37 cellular contexts compared by ENCODE assay signal in the genomic region with DNA sequence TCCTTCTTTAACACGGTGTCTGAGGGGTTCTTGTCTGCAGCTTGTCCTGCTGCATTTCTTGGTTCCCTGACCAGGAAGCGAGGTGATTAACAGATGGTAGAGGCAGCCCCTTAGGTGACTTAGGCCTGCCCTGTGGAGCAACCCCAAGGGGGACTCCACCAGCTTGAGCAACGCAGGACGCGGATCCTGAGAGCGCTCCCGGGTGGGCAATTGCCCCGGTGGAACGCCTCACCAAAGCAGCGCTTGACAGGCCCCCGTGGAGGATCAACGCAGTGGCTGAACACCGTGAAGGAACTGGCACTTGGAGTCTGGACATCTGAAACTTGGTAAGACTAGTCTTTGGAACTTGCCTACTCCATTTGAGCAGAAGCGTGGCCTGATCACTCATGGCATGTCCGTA.
DNase-seq lines count a peak whose midpoint lies in the region; ATAC-seq, FAIRE-seq and TF ChIP-seq lines count a peak whose summit lies in the region.
"Had no signal": no experiment of that assay in that cellular context is flagged by ENCODE, and none has a peak within 500 bp of the region (broad histone marks: within the 10 kb centered on the region; RNA-seq: fewer than 3 reads in every experiment).

No MANE protein-coding gene starts in this region.

- no peak for TF ChIP-seq RAD21 in H1 (IDR thresholded peaks at IDR 0.05 in 1 of 2, conservative IDR thresholded peaks at IDR 0.05 in 1 of 2; ENCODE audit: low read depth in 2 of 2, low read length in 2 of 2)

- H3K9me3 Mint-ChIP-seq in H9 (peaks cover 19 to 23% of the 10 kb centered on the region in 2 experiments; a peak in 4 of 5 replicates), neural progenitor cell (peaks cover 14% of the 10 kb centered on the region)
- H3K9me3 Mint-ChIP-seq in stimulated activated naive B cell treated with anti-CD40 and anti-IgM and Interleukin-4, amounts not matched to agents 10 μg/mL and 1 μg/mL and 100 μg/mL, for 72 hours: peaks cover 4 to 8% of the 10 kb centered on the region in 2 donors
- H3K9me3 Mint-ChIP-seq: CD4-positive, alpha-beta T cell; CD8-positive, alpha-beta memory T cell; CD8-positive, alpha-beta T cell had no signal

- CTCF ChIA-PET in H1 (lab: Charles Lee; ENCODE audit: partially characterized antibody): interaction anchor here (0.6 kb wide), 1 partner anchor 133 kb away, joined by 3 read pairs; no protein-coding TSS in a partner anchor

- H3K79me2 ChIP-seq in H9 (ENCODE audit: insufficient read depth, low read length): no peaks in the 10 kb centered on the region
- H3K79me2 ChIP-seq in H1 (ENCODE audit: control insufficient read depth in 1 of 2, insufficient read depth in 2 of 2, low read length in 2 of 2): no peaks in the 10 kb centered on the region
- no peaks in the 10 kb centered on the region for H3K79me2 ChIP-seq in neural progenitor cell (ENCODE audit: low read depth)

- POLR2A ChIA-PET in H1 (lab: Charles Lee; ENCODE audit: partially characterized antibody): no interaction called here

- H3F3A ChIP-seq in neural progenitor cell (ENCODE audit: low read depth): no peaks in the 10 kb centered on the region

- H3K4me1 Mint-ChIP-seq in H9 (peaks cover 33 to 38% of the 10 kb centered on the region in 2 experiments), neural progenitor cell (peaks cover 9% of the 10 kb centered on the region)
- H3K4me1 Mint-ChIP-seq in stimulated activated naive B cell treated with anti-CD40 and anti-IgM and Interleukin-4, amounts not matched to agents 10 μg/mL and 1 μg/mL and 100 μg/mL, for 72 hours: no peaks in the 10 kb centered on the region
- H3K4me1 Mint-ChIP-seq: B cell; CD14-positive monocyte; CD4-positive, alpha-beta memory T cell; CD4-positive, CD25-positive, alpha-beta regulatory T cell; CD8-positive, alpha-beta memory T cell had no signal

- WGBS in H9 (ENCODE audit: extremely low coverage, insufficient read length, low lambda C conversion rate): no CpG with 5 or more reads among the region's 15 CpGs
- 94% methylated on average over 15 of the region's 15 CpGs; no CpG with 5 or more reads in 1 of the 2 experiments for WGBS in H1 (ENCODE audit: extremely low coverage in 1 of 2, insufficient coverage in 1 of 2, insufficient read length in 1 of 2, insufficient replicate concordance in 2 of 2, low coverage in 1 of 2, low lambda C conversion rate in 2 of 2, missing lambda C conversion rate in 1 of 2), 2 experiments

- H2AK5ac ChIP-seq in H9 (ENCODE audit: insufficient read length, low read length) (no peak overlapping the region), H1 (ENCODE audit: low read depth, low read length) (0 out of 2 replicates have a peak overlapping the region, but pooled peaks have one; percentile 54)

- H3K4ac ChIP-seq in H9 (ENCODE audit: low read depth, low read length): no peak overlapping the region
- H3K4ac ChIP-seq in H1 (replicated peaks; ENCODE audit: insufficient read length, low read depth, low read length): no peak overlapping the region

- H2AFZ ChIP-seq in H9 (ENCODE audit: low read length) (no peak overlapping the region), H1 (ENCODE audit: low read length) (no peak overlapping the region), neural progenitor cell (replicated peaks) (no peak overlapping the region)

- H3K4me3 Mint-ChIP-seq in H9 (peak overlapping the region in 1 of 2 experiments; percentile 2; a peak in 1 of 5 replicates), neural progenitor cell (no peak overlapping the region)
- no peak overlapping the region for H3K4me3 Mint-ChIP-seq in stimulated activated naive B cell treated with anti-CD40 and anti-IgM and Interleukin-4, amounts not matched to agents 10 μg/mL and 1 μg/mL and 100 μg/mL, for 72 hours
- H3K4me3 Mint-ChIP-seq: B cell; CD14-positive monocyte; CD4-positive, alpha-beta memory T cell; CD4-positive, alpha-beta T cell; CD4-positive, CD25-positive, alpha-beta regulatory T cell; CD8-positive, alpha-beta memory T cell; CD8-positive, alpha-beta T cell had no signal

- no peaks in the 10 kb centered on the region for H4K20me1 ChIP-seq in H9 (ENCODE audit: control insufficient read depth, insufficient read depth, insufficient read length)
- no peaks in the 10 kb centered on the region for H4K20me1 ChIP-seq in H1 (replicated peaks in 1 of 2; ENCODE audit: control insufficient read depth in 1 of 2, insufficient read depth in 2 of 2, low read length in 2 of 2)
- H4K20me1 ChIP-seq in neural progenitor cell (ENCODE audit: low read depth): no peaks in the 10 kb centered on the region
- H4K20me1 ChIP-seq: BLaER1; BLaER1 treated with 17β-estradiol and CSF1 and Interleukin-3, amounts not matched to agents 10 nM and 100 nM had no signal

- DNase-seq in H9 (no peak), H1 (ENCODE audit: low read depth in 1 of 2, low spot score in 2 of 2) (no peak), neural progenitor cell (ENCODE audit: low spot score) (no peak), ascending aorta (ENCODE audit: low spot score in 2 of 2) (no peak), posterior vena cava (ENCODE audit: low spot score) (no peak)
- DNase-seq in stimulated activated naive B cell treated with anti-CD40 and anti-IgM and Interleukin-4, amounts not matched to agents 10 μg/mL and 1 μg/mL and 100 μg/mL, for 72 hours: no peak
- DNase-seq in activated CD4-positive, alpha-beta T cell treated with anti-CD3 and anti-CD28 coated beads for 1 hour: no peak
- DNase-seq: 8988T; ACHN; AML-193; BE2C; C1 segment of cervical spinal cord; Caco-2; Calu3; CD4-positive, alpha-beta T cell; CD4-positive, CD25-positive, alpha-beta regulatory T cell; CD8-positive, alpha-beta memory T cell; CD8-positive, alpha-beta T cell; COR-L47; DMS 273 treated with DMSO at 0.1 percent for 48 hours; DMS153; DMS53; DMS79; DMS79 treated with DMSO at 0.1 percent for 48 hours; DND-41; EL had no signal

- no peak for ATAC-seq in stimulated activated naive B cell treated with anti-CD40 and anti-IgM and Interleukin-4, amounts not matched to agents 10 μg/mL and 1 μg/mL and 100 μg/mL, for 72 hours (replicated peaks)
- no peak for ATAC-seq in HG03439 (IDR thresholded peaks at IDR 0.05; ENCODE audit: unreplicated experiment)
- ATAC-seq: A549; CD8-positive, alpha-beta T cell had no signal

- H4K5ac ChIP-seq in H9 (ENCODE audit: insufficient read length, low read depth, low read length) (no peak overlapping the region), H1 (ENCODE audit: insufficient read length, low read depth, low read length) (no peak overlapping the region)

- H3K56ac ChIP-seq in H9 (ENCODE audit: insufficient read length, low read depth, low read length): no peak overlapping the region
- H3K56ac ChIP-seq in H1 (replicated peaks; ENCODE audit: insufficient read length, low read depth, low read length): no peak overlapping the region

- H3K23ac ChIP-seq in H9 (ENCODE audit: insufficient read length, low read depth, low read length) (no peak overlapping the region), H1 (ENCODE audit: insufficient read length) (no peak overlapping the region)

- H3T11ph ChIP-seq in H9 (ENCODE audit: low read length): no peak overlapping the region

- no peaks in the 10 kb centered on the region; the same call in 1 of the 2 replicates for H3K4me1 ChIP-seq in H9 (ENCODE audit: insufficient read depth, low read length)
- peaks cover 0 to 2% (median under 1%) of the 10 kb centered on the region in 4 experiments; a peak in 3 of 7 replicates for H3K4me1 ChIP-seq in H1 (replicated peaks in 1 of 4; ENCODE audit: control insufficient read depth in 3 of 4, insufficient read depth in 4 of 4, low read length in 3 of 4)
- H3K4me1 ChIP-seq in neural progenitor cell: no peaks in the 10 kb centered on the region
- no peaks in the 10 kb centered on the region for H3K4me1 ChIP-seq in ascending aorta
- H3K4me1 ChIP-seq: A549; BE2C; BLaER1; BLaER1 treated with 17β-estradiol and CSF1 and Interleukin-3, amounts not matched to agents 10 nM and 100 nM; Caco-2 had no signal

- H3K79me1 ChIP-seq in H9 (ENCODE audit: insufficient read depth, low read depth, low read length, poor library complexity, severe bottlenecking) (no peaks in the 10 kb centered on the region), H1 (ENCODE audit: low read depth, low read length) (no peaks in the 10 kb centered on the region)

- H3K36me3 ChIP-seq in H1 (ENCODE audit: control insufficient read depth in 2 of 4, insufficient read depth in 4 of 4, low read length in 3 of 4) (peaks cover 0 to 3% (median 0%) of the 10 kb centered on the region in 4 experiments; a peak in 2 of 8 replicates), neural progenitor cell (no peaks in the 10 kb centered on the region), ascending aorta (no peaks in the 10 kb centered on the region)
- H3K36me3 ChIP-seq: BE2C; BLaER1; BLaER1 treated with 17β-estradiol and CSF1 and Interleukin-3, amounts not matched to agents 10 nM and 100 nM had no signal

- H3K9me3 ChIP-seq in H9 (ENCODE audit: control insufficient read depth, low read depth, low read length) (no peaks in the 10 kb centered on the region), H1 (ENCODE audit: insufficient read depth in 2 of 2, low read depth in 1 of 2, low read length in 1 of 2) (peaks cover 3 to 4% of the 10 kb centered on the region in 2 experiments; a peak in 1 of 4 replicates), neural progenitor cell (ENCODE audit: low read depth) (no peaks in the 10 kb centered on the region), ascending aorta (no peaks in the 10 kb centered on the region)
- H3K9me3 ChIP-seq: A549, BE2C, BLaER1, Caco-2 had no signal

- H3K27me3 ChIP-seq in H9 (ENCODE audit: insufficient read depth, low read length) (no peaks in the 10 kb centered on the region), H1 (replicated peaks in 1 of 4; ENCODE audit: control insufficient read depth in 3 of 4, extremely low read depth in 1 of 4, insufficient read depth in 3 of 4, low read length in 3 of 4) (no peaks in the 10 kb centered on the region), neural progenitor cell (no peaks in the 10 kb centered on the region), ascending aorta (no peaks in the 10 kb centered on the region)
- H3K27me3 ChIP-seq: BE2C; BLaER1; BLaER1 treated with 17β-estradiol and CSF1 and Interleukin-3, amounts not matched to agents 10 nM and 100 nM had no signal

- TF ChIP-seq CTCF in H9 (conservative IDR thresholded peaks at IDR 0.05) (no peak), H1 (IDR thresholded peaks at IDR 0.05; ENCODE audit: control extremely low read depth in 1 of 3, insufficient read depth in 1 of 3, low read depth in 1 of 3, low read length in 3 of 3) (no peak), neural progenitor cell (IDR thresholded peaks at IDR 0.05) (no peak), ascending aorta (IDR thresholded peaks at IDR 0.05) (no peak)

- no peak for FAIRE-seq in H1 (lab: Jason Lieb, UNC)
- FAIRE-seq: A204.1, A549, D721Med had no signal

- no peak overlapping the region for H3K9ac ChIP-seq in H9 (ENCODE audit: extremely low read depth, insufficient read length, low read length)
- H3K9ac ChIP-seq in H1 (replicated peaks in 1 of 4; ENCODE audit: extremely low read depth in 1 of 4, low read depth in 3 of 4, low read length in 3 of 4): no peak overlapping the region
- no peak overlapping the region for H3K9ac ChIP-seq in neural progenitor cell
- H3K9ac ChIP-seq: BLaER1; BLaER1 treated with 17β-estradiol and CSF1 and Interleukin-3, amounts not matched to agents 10 nM and 100 nM had no signal

- H3K14ac ChIP-seq in H9 (ENCODE audit: insufficient read depth, low read length): no peak overlapping the region
- no peak overlapping the region for H3K14ac ChIP-seq in H1 (ENCODE audit: insufficient read length)

- H2BK12ac ChIP-seq in H9 (ENCODE audit: insufficient read length, low read depth, low read length): no peak overlapping the region
- H2BK12ac ChIP-seq in H1 (ENCODE audit: low read depth, low read length): no peak overlapping the region; the same call in 1 of the 2 replicates

- H3K4me2 ChIP-seq in H9 (ENCODE audit: insufficient read depth, insufficient read length, low read length) (no peak overlapping the region), H1 (ENCODE audit: insufficient read depth in 1 of 2, low read depth in 2 of 2, low read length in 2 of 2) (no peak overlapping the region), neural progenitor cell (no peak overlapping the region)
- H3K4me2 ChIP-seq: A549; BLaER1; BLaER1 treated with 17β-estradiol and CSF1 and Interleukin-3, amounts not matched to agents 10 nM and 100 nM had no signal

- no peak overlapping the region for H3K4me3 ChIP-seq in H1 (ENCODE audit: extremely low read depth in 1 of 4, insufficient read depth in 2 of 4, low read depth in 3 of 4, low read length in 4 of 4)
- no peak overlapping the region for H3K4me3 ChIP-seq in neural progenitor cell
- H3K4me3 ChIP-seq in ascending aorta: no peak overlapping the region
- H3K4me3 ChIP-seq: A549; BLaER1; BLaER1 treated with 17β-estradiol and CSF1 and Interleukin-3, amounts not matched to agents 10 nM and 100 nM had no signal

- H2BK5ac ChIP-seq in H9 (ENCODE audit: insufficient read length, low read length) (no peak overlapping the region), H1 (ENCODE audit: low read depth, low read length) (no peak overlapping the region)

- H3K18ac ChIP-seq in H9 (ENCODE audit: insufficient read length, low read depth, low read length): no peak overlapping the region
- no peak overlapping the region for H3K18ac ChIP-seq in H1 (ENCODE audit: extremely low read depth, low read length)

- no peak overlapping the region for H2BK20ac ChIP-seq in H9 (ENCODE audit: low read depth, low read length, poor library complexity, severe bottlenecking)
- H2BK20ac ChIP-seq in H1 (ENCODE audit: low read length): no peak overlapping the region

- H3K27ac Mint-ChIP-seq in H9: peak overlapping the region; percentile 44 to 88 (median 55); a peak in 4 of 7 replicates
- H3K27ac Mint-ChIP-seq in neural progenitor cell: peak overlapping the region; percentile 78
- peak overlapping the region; percentile 37 for H3K27ac Mint-ChIP-seq in stimulated activated naive B cell treated with anti-CD40 and anti-IgM and Interleukin-4, amounts not matched to agents 10 μg/mL and 1 μg/mL and 100 μg/mL, for 72 hours
- H3K27ac Mint-ChIP-seq: B cell; CD14-positive monocyte; CD4-positive, alpha-beta memory T cell; CD4-positive, alpha-beta T cell; CD4-positive, CD25-positive, alpha-beta regulatory T cell; CD8-positive, alpha-beta memory T cell; CD8-positive, alpha-beta T cell had no signal

- H2BK120ac ChIP-seq in H9 (ENCODE audit: low read depth, low read length, poor library complexity, severe bottlenecking) (no peak overlapping the region), H1 (replicated peaks; ENCODE audit: low read depth, low read length) (no peak overlapping the region)

- H4K8ac ChIP-seq in H9 (replicated peaks; ENCODE audit: insufficient read length, low read depth, low read length) (no peak overlapping the region), H1 (ENCODE audit: extremely low read depth, insufficient read depth, low read length) (no peak overlapping the region)

- H3K27ac ChIP-seq in H9 (ENCODE audit: insufficient read length, low read depth, low read length) (no peak overlapping the region), H1 (ENCODE audit: low read depth, low read length) (no peak overlapping the region), neural progenitor cell (no peak overlapping the region), ascending aorta (no peak overlapping the region)
- H3K27ac ChIP-seq: 22Rv1; A549; BLaER1; BLaER1 treated with 17β-estradiol and CSF1 and Interleukin-3, amounts not matched to agents 10 nM and 100 nM; C4-2B had no signal

- no peaks in the 10 kb centered on the region for H3K27me3 Mint-ChIP-seq in H9 (ENCODE audit: low read depth)
- H3K27me3 Mint-ChIP-seq in neural progenitor cell (ENCODE audit: insufficient read depth, low read depth): peaks cover 6% of the 10 kb centered on the region
- no peaks in the 10 kb centered on the region for H3K27me3 Mint-ChIP-seq in stimulated activated naive B cell treated with anti-CD40 and anti-IgM and Interleukin-4, amounts not matched to agents 10 μg/mL and 1 μg/mL and 100 μg/mL, for 72 hours
- H3K27me3 Mint-ChIP-seq: B cell; CD4-positive, alpha-beta memory T cell; CD4-positive, alpha-beta T cell; CD4-positive, CD25-positive, alpha-beta regulatory T cell; CD8-positive, alpha-beta memory T cell had no signal

- H3K36me3 Mint-ChIP-seq in H9 (ENCODE audit: insufficient read depth in 1 of 3, low read depth in 3 of 3): peaks cover 13 to 23% (median 14%) of the 10 kb centered on the region in 3 experiments
- H3K36me3 Mint-ChIP-seq in neural progenitor cell: no peaks in the 10 kb centered on the region
- no peaks in the 10 kb centered on the region for H3K36me3 Mint-ChIP-seq in stimulated activated naive B cell treated with anti-CD40 and anti-IgM and Interleukin-4, amounts not matched to agents 10 μg/mL and 1 μg/mL and 100 μg/mL, for 72 hours
- H3K36me3 Mint-ChIP-seq: CD14-positive monocyte; CD4-positive, alpha-beta memory T cell; CD4-positive, CD25-positive, alpha-beta regulatory T cell; CD8-positive, alpha-beta memory T cell; CD8-positive, alpha-beta T cell had no signal

- H3K23me2 ChIP-seq in H9 (ENCODE audit: insufficient read length, low read depth, low read length, poor library complexity, severe bottlenecking) (no peaks in the 10 kb centered on the region), H1 (ENCODE audit: low read depth, low read length) (no peaks in the 10 kb centered on the region)

- TF ChIP-seq EP300 in H1 (IDR thresholded peaks at IDR 0.05; ENCODE audit: borderline replicate concordance in 1 of 2, low read depth in 2 of 2, low read length in 2 of 2): no peak

- H4K91ac ChIP-seq in H9 (ENCODE audit: insufficient read length, low read depth, low read length) (no peak overlapping the region), H1 (replicated peaks; ENCODE audit: insufficient read length, low read length) (no peak overlapping the region)

- intact Hi-C loops in ascending aorta (cut with DNase I) (no loop called here), posterior vena cava (cut with DNase I) (no loop called here)

- no peak for TF ChIP-seq POLR2A in H1 (IDR thresholded peaks at IDR 0.05; ENCODE audit: control extremely low read depth in 1 of 2, low read depth in 2 of 2, low read length in 2 of 2)

- H2BK15ac ChIP-seq in H9 (ENCODE audit: low read depth, low read length) (no peak overlapping the region), H1 (ENCODE audit: low read length) (no peak overlapping the region)
